32 cellular contexts compared by ENCODE assay signal in the genomic region with DNA sequence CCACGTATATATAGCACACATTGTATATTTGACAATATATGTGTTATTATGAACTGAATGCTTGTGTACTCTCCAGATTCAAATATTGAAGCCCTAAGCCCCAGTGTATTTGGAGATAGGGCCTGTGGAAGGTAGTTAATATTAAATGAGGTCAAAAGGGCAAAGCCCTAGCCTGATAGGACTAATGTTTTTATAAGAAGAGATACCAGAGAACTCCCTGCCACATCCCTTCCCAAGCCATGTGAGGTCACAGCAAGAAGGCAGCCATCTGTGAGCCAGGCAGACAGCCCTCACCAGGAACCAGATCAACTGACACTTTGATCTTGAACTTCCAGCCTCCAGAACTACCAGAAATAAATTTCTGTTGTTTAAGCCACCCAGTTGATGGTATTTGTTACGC.
"Had no signal": no experiment of that assay in that cellular context is flagged by ENCODE, and none has a peak within 500 bp of the region (broad histone marks: within the 10 kb centered on the region; RNA-seq: fewer than 3 reads in every experiment).

No MANE protein-coding gene starts in this region.

- H3K27me3 ChIP-seq: adrenal gland, Peyer's patch, SJSA1 had no signal

- H3K27ac ChIP-seq: adrenal gland, Peyer's patch, SJSA1 had no signal

- H3K4me1 ChIP-seq: Peyer's patch, SJSA1 had no signal

- ATAC-seq: activated CD4-positive, alpha-beta T cell treated with anti-CD3 and anti-CD28 coated beads for 36 hours; activated CD4-positive, CD25-positive, alpha-beta regulatory T cell treated with anti-CD3 and anti-CD28 coated beads, Interleukin-2, amount 50 U/mL, for 24 hours; activated CD8-positive, alpha-beta T cell treated with anti-CD3 and anti-CD28 coated beads, Interleukin-2, amount 10 ng/mL, durations not matched to agents 7 days and 5 days; activated naive CD4-positive, alpha-beta T cell treated with anti-CD3 and anti-CD28 coated beads, Interleukin-2, amount 50 U/mL, for 72 hours; activated T-cell treated with anti-CD3 and anti-CD28 coated beads, Interleukin-2, amount 50 U/mL, for 4 hours; K562; PC-3; WTC11 had no signal

- H3K4me3 ChIP-seq: adrenal gland, K562, Peyer's patch, SJSA1 had no signal

- DNase-seq: activated CD4-positive, alpha-beta T cell treated with anti-CD3 and anti-CD28 coated beads for 36 hours; activated CD4-positive, alpha-beta T cell treated with anti-CD3 and anti-CD28 coated beads, Interleukin-2, amount 10 ng/mL, durations not matched to agents 7 days and 5 days; activated CD4-positive, alpha-beta T cell treated with anti-CD3 and anti-CD28 coated beads, Interleukin-2, amount 50 U/mL, for 48 hours; activated CD8-positive, alpha-beta T cell treated with anti-CD3 and anti-CD28 coated beads, Interleukin-2, amount 10 ng/mL, durations not matched to agents 7 days and 5 days; activated gamma-delta T cell treated with Interleukin-2 at 50 U/mL for 16 hours; activated naive CD4-positive, alpha-beta T cell treated with anti-CD3 and anti-CD28 coated beads for 36 hours; activated T-cell treated with anti-CD3 and anti-CD28 coated beads for 4 hours; activated T-cell treated with anti-CD3 and anti-CD28 coated beads, Interleukin-2, amount 50 U/mL, for 4 hours; adrenal gland; caudate nucleus; NCI-H1105; NCI-H1417 treated with DMSO at 0.1 percent for 48 hours; NCI-H187 treated with DMSO at 0.1 percent for 48 hours; NCI-H2081; NCI-H2171 treated with DMSO at 0.1 percent for 48 hours; NCI-H2227 treated with DMSO at 0.1 percent for 48 hours; NCI-H446; NCI-H510A treated with DMSO at 0.1 percent for 48 hours; NCI-H69; NK-92 treated with Interleukin-12 subunit alpha and Interleukin-12 subunit beta, amount 100 ng/mL, for 24 hours; PC-3; Peyer's patch; RPMI8226; SHP77 treated with DMSO at 0.1 percent for 48 hours; SK-N-SH had no signal

- FAIRE-seq: bronchial epithelial cell, K562, TTC549 had no signal

- H3K36me3 ChIP-seq: adrenal gland, Peyer's patch, SJSA1 had no signal

- H3K9me3 ChIP-seq: adrenal gland, Peyer's patch, SJSA1, SK-N-SH had no signal
